In genomic region chr15:81297147-81297572, GRCh38 we compare ENCODE assay signal across 9 cellular contexts. TPM values are rescaled to one million over a fixed set of nuclear protein-coding genes. Genes with fewer than 3 reads are reported as not detected.
A peak's percentile ranks its signal among the peaks of the same experiment; 100 is the strongest.
DNase-seq lines count a peak whose midpoint lies in the region; ATAC-seq, FAIRE-seq and TF ChIP-seq lines count a peak whose summit lies in the region.
"Had no signal": no experiment of that assay in that cellular context is flagged by ENCODE, and none has a peak within 500 bp of the region (broad histone marks: within the 10 kb centered on the region; RNA-seq: fewer than 3 reads in every experiment).

No MANE protein-coding gene starts in this region.

- no peaks in the 10 kb centered on the region for H3K27me3 Mint-ChIP-seq in activated CD8-positive, alpha-beta T cell treated with anti-CD3 and anti-CD28 coated beads for 36 hours
- peaks cover 24% of the 10 kb centered on the region for H3K27me3 Mint-ChIP-seq in mesothelial cell of epicardium (ENCODE audit: low read depth)

- H3K4me1 ChIP-seq in heart left ventricle = peaks cover 0 to 92% (median 16%) of the 10 kb centered on the region in 12 donors
- H3K4me1 ChIP-seq in urinary bladder (ENCODE audit: insufficient read depth) = no peaks in the 10 kb centered on the region
- H3K4me1 ChIP-seq: SJSA1 had no signal

- H3K36me3 ChIP-seq in heart left ventricle (peaks cover 0 to 56% (median 15%) of the 10 kb centered on the region in 9 donors), urinary bladder (ENCODE audit: insufficient read depth) (no peaks in the 10 kb centered on the region)
- H3K36me3 ChIP-seq: SJSA1 had no signal

- DNase-seq in heart left ventricle (no peak), left ventricle myocardium superior (no peak), kidney glomerular epithelial cell (lab: John Stamatoyannopoulos, UW) (peak; percentile 4), NCI-H524 (lab: John Stamatoyannopoulos, UW) (no peak), GM12892 (ENCODE audit: insufficient read length) (no peak), mesothelial cell of epicardium (ENCODE audit: low spot score in 2 of 2, unreplicated experiment in 2 of 2) (no peak)
- DNase-seq in activated CD8-positive, alpha-beta T cell treated with anti-CD3 and anti-CD28 coated beads for 36 hours = no peak

- H3K9me3 ChIP-seq in heart left ventricle = no peaks in the 10 kb centered on the region
- H3K9me3 ChIP-seq: SJSA1 had no signal

- peaks cover 72% of the 10 kb centered on the region for H3K36me3 Mint-ChIP-seq in activated CD8-positive, alpha-beta T cell treated with anti-CD3 and anti-CD28 coated beads for 36 hours (ENCODE audit: low read depth)
- H3K36me3 Mint-ChIP-seq in mesothelial cell of epicardium = no peaks in the 10 kb centered on the region

- H3K4me3 Mint-ChIP-seq in activated CD8-positive, alpha-beta T cell treated with anti-CD3 and anti-CD28 coated beads for 36 hours = peak overlapping the region; percentile 98
- no peak overlapping the region for H3K4me3 Mint-ChIP-seq in mesothelial cell of epicardium

- ATAC-seq in heart left ventricle (no peak), left ventricle myocardium superior (no peak)
- no peak for ATAC-seq in activated CD8-positive, alpha-beta T cell treated with anti-CD3 and anti-CD28 coated beads for 36 hours

- H3K9me3 Mint-ChIP-seq in activated CD8-positive, alpha-beta T cell treated with anti-CD3 and anti-CD28 coated beads for 36 hours = no peaks in the 10 kb centered on the region
- H3K9me3 Mint-ChIP-seq in mesothelial cell of epicardium = no peaks in the 10 kb centered on the region

- POLR2A ChIA-PET in activated CD8-positive, alpha-beta T cell treated with anti-CD3 and anti-CD28 coated beads for 36 hours (lab: Charles Lee) = interaction anchor here (0.8 to 6.6 kb wide), 6 partner anchors 10 to 295 kb away, joined by 3 to 37 read pairs (median 4); no protein-coding TSS in a partner anchor

- TF ChIP-seq CTCF in heart left ventricle (IDR thresholded peaks at IDR 0.05) (no peak), mesothelial cell of epicardium (IDR thresholded peaks at IDR 0.05; ENCODE audit: unreplicated experiment) (no peak)
- no peak for TF ChIP-seq CTCF in activated CD8-positive, alpha-beta T cell treated with anti-CD3 and anti-CD28 coated beads for 36 hours (IDR thresholded peaks at IDR 0.05)

- H3K4me1 Mint-ChIP-seq in activated CD8-positive, alpha-beta T cell treated with anti-CD3 and anti-CD28 coated beads for 36 hours (ENCODE audit: low read depth) = peaks cover 51% of the 10 kb centered on the region
- H3K4me1 Mint-ChIP-seq in mesothelial cell of epicardium = peaks cover 6% of the 10 kb centered on the region

- intact Hi-C loops in heart left ventricle (cut with DNase I) (no loop called here), left ventricle myocardium superior (cut with micrococcal nuclease) (no loop called here)
- intact Hi-C loops in activated CD8-positive, alpha-beta T cell treated with anti-CD3 and anti-CD28 coated beads for 36 hours (cut with micrococcal nuclease) = loop anchor here (10.0 kb wide), 2 partner anchors 302 to 1238 kb away; no protein-coding TSS in a partner anchor

- peak overlapping the region in 10 of 12 donors; percentile 9 to 93 (median 52) for H3K27ac ChIP-seq in heart left ventricle
- no peak overlapping the region for H3K27ac ChIP-seq in urinary bladder (ENCODE audit: low read depth)
- H3K27ac ChIP-seq: SJSA1 had no signal

- peak overlapping the region; percentile 98 for H3K27ac Mint-ChIP-seq in activated CD8-positive, alpha-beta T cell treated with anti-CD3 and anti-CD28 coated beads for 36 hours
- no peak overlapping the region for H3K27ac Mint-ChIP-seq in mesothelial cell of epicardium

- H3K4me3 ChIP-seq in heart left ventricle (peak overlapping the region in 10 of 12 donors; percentile 2 to 65 (median 35)), urinary bladder (ENCODE audit: low read depth, low read length) (peak overlapping the region; percentile 16)
- H3K4me3 ChIP-seq: SJSA1 had no signal

- FAIRE-seq in GM12892 (lab: Jason Lieb, UNC) = no peak

- 38 to 47% (median 42%) methylated on average over 3 of the region's 3 CpGs for WGBS in heart left ventricle, 4 donors
- WGBS in urinary bladder = 60% methylated on average over 3 of the region's 3 CpGs

- H3K27me3 ChIP-seq in heart left ventricle = no peaks in the 10 kb centered on the region
- H3K27me3 ChIP-seq: SJSA1 had no signal

- CTCF ChIA-PET in activated CD8-positive, alpha-beta T cell treated with anti-CD3 and anti-CD28 coated beads for 36 hours (lab: Charles Lee) = interaction anchor here (0.7 to 7.7 kb wide), 5 partner anchors 10 to 31 kb away, joined by 3 to 90 read pairs (median 10); no protein-coding TSS in a partner anchor

- no peak for TF ChIP-seq POLR2A in heart left ventricle (IDR thresholded peaks at IDR 0.05)
- TF ChIP-seq POLR2A in GM12892 (IDR thresholded peaks at IDR 0.05; ENCODE audit: low read depth, low read length) = no peak

RNA-seq across cellular contexts. Expression of gene STARD5, which starts 26.8 kb away (rescaled TPM):
- total RNA-seq in heart left ventricle = 1 to 10 TPM in 7 of 9 donors, under 1 TPM in 2; 0.49 to 3.0 (median 1.4) TPM
- polyA plus RNA-seq in heart left ventricle = 1 to 10 TPM; 1.4 to 3.7 TPM
- total RNA-seq in left ventricle myocardium superior = 1.8 TPM
- 1 to 10 TPM; 6.7 to 6.9 TPM for total RNA-seq in activated CD8-positive, alpha-beta T cell treated with anti-CD3 and anti-CD28 coated beads for 36 hours
- total RNA-seq in urinary bladder = 25.5 TPM
- polyA plus RNA-seq in urinary bladder = 15.9 TPM
- 4.0 TPM for polyA plus RNA-seq in GM12892 (2012; ENCODE audit: missing spikeins)
- total RNA-seq in mesothelial cell of epicardium = 5.4 to 5.9 TPM (median 5.8 TPM) in 3 replicates
